In genomic region chr6:10763006-10763405, GRCh38 we compare ENCODE assay signal across 16 cellular contexts. TPM values are rescaled to one million over a fixed set of nuclear protein-coding genes. Genes with fewer than 3 reads are reported as not detected.
DNase-seq lines count a peak whose midpoint lies in the region; ATAC-seq and TF ChIP-seq lines count a peak whose summit lies in the region.
"Had no signal": no experiment of that assay in that cellular context is flagged by ENCODE, and none has a peak within 500 bp of the region (broad histone marks: within the 10 kb centered on the region; RNA-seq: fewer than 3 reads in every experiment).

No MANE protein-coding gene starts in this region.

- no peak overlapping the region for H3K4me3 ChIP-seq in fibroblast of pulmonary artery (replicated peaks; ENCODE audit: low read depth, low read length)
- H3K4me3 ChIP-seq: gastrocnemius medialis, K562, tibial artery had no signal

- no peak for TF ChIP-seq CTCF in fibroblast of pulmonary artery (IDR thresholded peaks at IDR 0.05; ENCODE audit: low read length, missing control alignments)

- no peak for ATAC-seq in stimulated activated naive CD8-positive, alpha-beta T cell treated with anti-CD3 and anti-CD28 coated beads, Interleukin-15, Interleukin-2, amounts not matched to agents 100 U/mL and 50 U/mL, for 24 hours
- ATAC-seq: activated naive CD8-positive, alpha-beta T cell treated with anti-CD3 and anti-CD28 coated beads, Interleukin-2, amount 50 U/mL, for 24 hours; gastrocnemius medialis; K562; sciatic nerve had no signal

- DNase-seq in HT1080 (ENCODE audit: low read depth) (peak; percentile 23), amniotic epithelial cell (ENCODE audit: low read depth) (peak; percentile 71), fibroblast of pulmonary artery (ENCODE audit: low read depth) (peak; percentile 56), renal cortical epithelial cell (ENCODE audit: low read depth) (peak; percentile 11), NCI-H446 treated with DMSO at 0.1 percent for 48 hours (lab: John Stamatoyannopoulos, UW) (no peak), NOMO-1 treated with dmso at 0.1 percent for 144 hours (lab: John Stamatoyannopoulos, UW; ENCODE audit: unreplicated experiment) (no peak)
- no peak for DNase-seq in stimulated activated naive CD8-positive, alpha-beta T cell treated with anti-CD3 and anti-CD28 coated beads, Interleukin-15, Interleukin-2, amounts not matched to agents 100 U/mL and 50 U/mL, for 24 hours
- DNase-seq: activated effector memory CD4-positive, alpha-beta T cell treated with anti-CD3 and anti-CD28 coated beads, Interleukin-2, amount 50 U/mL, for 16 hours; activated naive CD8-positive, alpha-beta T cell treated with anti-CD3 and anti-CD28 coated beads, Interleukin-2, amount 50 U/mL, for 24 hours; CD4-positive, CD25-positive, alpha-beta regulatory T cell; gastrocnemius medialis; NCI-H1436 treated with DMSO at 0.1 percent for 48 hours; NCI-H524; tibial artery had no signal

RNA-seq across cellular contexts. Expression of gene TMEM14B, which starts 15.4 kb away (rescaled TPM):
- total RNA-seq in HT1080 (2014; rRNA removed; shearing (Covaris generic)) = 120 and 122 TPM in 2 replicates
- 183 and 194 TPM in 2 replicates for polyA plus RNA-seq in HT1080 (2015; cell fraction: cytosol; rRNA removed)
- 62.6 and 63.2 TPM in 2 replicates for polyA plus RNA-seq in HT1080 (2015; cell fraction: nucleus; rRNA removed)
- total RNA-seq in renal cortical epithelial cell = 85.8 and 191 TPM in 2 replicates

RNA-seq across cellular contexts. Expression of gene TMEM14C, which starts 40.1 kb away (rescaled TPM):
- 137 and 140 TPM in 2 replicates for total RNA-seq in HT1080 (2014; rRNA removed; shearing (Covaris generic))
- 240 and 261 TPM in 2 replicates for polyA plus RNA-seq in HT1080 (2015; cell fraction: cytosol; rRNA removed)
- polyA plus RNA-seq in HT1080 (2015; cell fraction: nucleus; rRNA removed) = 115 and 128 TPM in 2 replicates
- 108 and 255 TPM in 2 replicates for total RNA-seq in renal cortical epithelial cell

Comparison
In these comparisons a context has a peak if more than half of its experiments do, and no peak if none do; other contexts are left out.
1. DNase-seq: peak in HT1080 (single experiment), amniotic epithelial cell (single experiment), fibroblast of pulmonary artery (single experiment) and renal cortical epithelial cell (single experiment); none in stimulated activated naive CD8-positive, alpha-beta T cell treated with anti-CD3 and anti-CD28 coated beads, Interleukin-15, Interleukin-2, amounts not matched to agents 100 U/mL and 50 U/mL, for 24 hours (single experiment), NCI-H446 treated with DMSO at 0.1 percent for 48 hours (single experiment) and NOMO-1 treated with dmso at 0.1 percent for 144 hours (single experiment).